ENCODE assay signal across 9 cellular contexts in genomic region chr1:23217421-23218115, GRCh38. TPM values are rescaled to one million over a fixed set of nuclear protein-coding genes. Genes with fewer than 3 reads are reported as not detected.
DNase-seq lines count a peak whose midpoint lies in the region; ATAC-seq and TF ChIP-seq lines count a peak whose summit lies in the region.
"Had no signal": no experiment of that assay in that cellular context is flagged by ENCODE, and none has a peak within 500 bp of the region (broad histone marks: within the 10 kb centered on the region; RNA-seq: fewer than 3 reads in every experiment).

Gene HTR1D (minus strand): TSS chr1:23217502. CDS start chr1:23194219, 23,283 bp downstream.

- no peaks in the 10 kb centered on the region for H3K36me3 ChIP-seq in GM23248 (ENCODE audit: low read depth)
- no peaks in the 10 kb centered on the region for H3K36me3 ChIP-seq in SJSA1
- no peaks in the 10 kb centered on the region for H3K36me3 ChIP-seq in fibroblast of lung (ENCODE audit: control insufficient read depth, insufficient read depth, low read length)
- H3K36me3 ChIP-seq in psoas muscle (ENCODE audit: insufficient read depth in 1 of 2, low read depth in 1 of 2): no peaks in the 10 kb centered on the region
- no peaks in the 10 kb centered on the region for H3K36me3 ChIP-seq in Karpas-422 (ENCODE audit: insufficient read depth, low read length)

- H3K4me1 ChIP-seq in GM23248 (ENCODE audit: insufficient read depth) (0 out of 2 replicates have a peak, but pooled peaks cover 4% of the 10 kb centered on the region), SJSA1 (replicated peaks) (peaks cover 9% of the 10 kb centered on the region), fibroblast of lung (ENCODE audit: control insufficient read depth, extremely low read depth, insufficient read depth, low read length) (no peaks in the 10 kb centered on the region), psoas muscle (no peaks in the 10 kb centered on the region), Karpas-422 (ENCODE audit: low read length) (no peaks in the 10 kb centered on the region)

- H3F3A ChIP-seq in GM23248 (ENCODE audit: insufficient read depth): no peaks in the 10 kb centered on the region

- no peaks in the 10 kb centered on the region for H4K20me1 ChIP-seq in GM23248 (ENCODE audit: insufficient read depth)
- no peaks in the 10 kb centered on the region for H4K20me1 ChIP-seq in fibroblast of lung (ENCODE audit: control insufficient read depth, extremely low read depth, insufficient read depth, low read length)
- no peaks in the 10 kb centered on the region for H4K20me1 ChIP-seq in Karpas-422 (ENCODE audit: insufficient read depth, low read depth, low read length)

- H3K4me3 ChIP-seq in GM23248 (peak within 1 kb of the TSS; percentile 61), SJSA1 (peak within 1 kb of the TSS; percentile 28), fibroblast of lung (replicated peaks in 1 of 4; ENCODE audit: control extremely low read depth in 1 of 4, insufficient read depth in 1 of 4, low read depth in 3 of 4, low read length in 4 of 4) (peak within 1 kb of the TSS in 2 of 4 experiments; percentile 14 to 28), psoas muscle (peak within 1 kb of the TSS; percentile 60), Karpas-422 (ENCODE audit: low read length) (no peak within 1 kb of the TSS)

- intact Hi-C loops in psoas muscle (cut with DNase I): loop anchor here in 1 of 2 donors (5.0 kb wide), 1 partner anchor 55 kb away; no protein-coding TSS in a partner anchor

- H3K4me2 ChIP-seq in GM23248 (ENCODE audit: unreplicated experiment) (peak within 1 kb of the TSS; percentile 50), fibroblast of lung (ENCODE audit: extremely low read depth, insufficient read depth, low read length) (peak within 1 kb of the TSS; percentile 64), Karpas-422 (ENCODE audit: low read depth, low read length, poor library complexity, severe bottlenecking) (no peak within 1 kb of the TSS)

- H3K9me3 ChIP-seq in GM23248 (ENCODE audit: low read depth) (no peaks in the 10 kb centered on the region), SJSA1 (replicated peaks) (no peaks in the 10 kb centered on the region; the same call in 1 of the 2 replicates), fibroblast of lung (ENCODE audit: control insufficient read depth, insufficient read depth, low read depth, low read length) (no peaks in the 10 kb centered on the region), psoas muscle (no peaks in the 10 kb centered on the region), Karpas-422 (ENCODE audit: low read length) (no peaks in the 10 kb centered on the region)

- H3K79me2 ChIP-seq in GM23248 (ENCODE audit: insufficient read depth) (no peaks in the 10 kb centered on the region), fibroblast of lung (ENCODE audit: control insufficient read depth, insufficient read depth, low read length) (no peaks in the 10 kb centered on the region), Karpas-422 (ENCODE audit: low read length) (no peaks in the 10 kb centered on the region)

- in situ Hi-C loops in GM23248 (cut with MboI): no loop called here

- H3K9ac ChIP-seq in GM23248: no peak within 1 kb of the TSS
- H3K9ac ChIP-seq in fibroblast of lung (ENCODE audit: insufficient read depth, low read length): no peak within 1 kb of the TSS
- H3K9ac ChIP-seq in Karpas-422 (ENCODE audit: low read length): no peak within 1 kb of the TSS

- H3K27me3 ChIP-seq in GM23248 (replicated peaks; ENCODE audit: insufficient read depth) (peaks cover 30% of the 10 kb centered on the region), SJSA1 (replicated peaks) (peaks cover 24% of the 10 kb centered on the region), fibroblast of lung (ENCODE audit: control insufficient read depth, insufficient read depth, low read length) (peaks cover 39% of the 10 kb centered on the region), psoas muscle (ENCODE audit: insufficient read depth in 3 of 3, low read length in 2 of 3) (peaks cover 2 to 62% (median 13%) of the 10 kb centered on the region in 3 donors), Karpas-422 (ENCODE audit: low read length) (no peaks in the 10 kb centered on the region)

- no peak for TF ChIP-seq CTCF in fibroblast of lung (conservative IDR thresholded peaks at IDR 0.05 in 1 of 2, IDR thresholded peaks at IDR 0.05 in 1 of 2; ENCODE audit: low read depth in 1 of 2, low read length in 2 of 2)
- no peak for TF ChIP-seq CTCF in psoas muscle (IDR thresholded peaks at IDR 0.05)

- 0 out of 2 replicates have a peak within 1 kb of the TSS, but pooled peaks have one; percentile 13 for H2AFZ ChIP-seq in GM23248
- no peak within 1 kb of the TSS for H2AFZ ChIP-seq in fibroblast of lung (ENCODE audit: low read length)
- no peak within 1 kb of the TSS for H2AFZ ChIP-seq in Karpas-422 (ENCODE audit: low read length)

- WGBS in GM23248 (ENCODE audit: low coverage in 1 of 2, low lambda C conversion rate in 2 of 2, missing lambda C conversion rate in 2 of 2), 2 experiments: 2 to 5% methylated on average over 21 to 42 of the region's 45 CpGs
- WGBS in psoas muscle, 3 donors: 3 to 5% (median 4%) methylated on average over 23 to 45 of the region's 45 CpGs

- no peak within 1 kb of the TSS for H3K27ac ChIP-seq in GM23248
- H3K27ac ChIP-seq in SJSA1: no peak within 1 kb of the TSS
- no peak within 1 kb of the TSS for H3K27ac ChIP-seq in fibroblast of lung (ENCODE audit: insufficient read depth, low read length)
- no peak within 1 kb of the TSS for H3K27ac ChIP-seq in psoas muscle
- H3K27ac ChIP-seq in Karpas-422 (ENCODE audit: low read length): no peak within 1 kb of the TSS

- DNase-seq in GM23248: peak; percentile 31
- DNase-seq in SJSA1 (ENCODE audit: low read depth in 1 of 2, low spot score in 2 of 2): no peak
- DNase-seq in fibroblast of lung (ENCODE audit: low read depth in 2 of 2): no peak
- no peak for DNase-seq in psoas muscle
- DNase-seq in Karpas-422: no peak
- no peak for DNase-seq in HK-2 (ENCODE audit: unreplicated experiment)
- no peak for DNase-seq in AG08396 (ENCODE audit: low spot score)

- no peaks in the 10 kb centered on the region for H3K9me2 ChIP-seq in GM23248 (ENCODE audit: insufficient read depth)
- H3K9me2 ChIP-seq in Karpas-422 (replicated peaks; ENCODE audit: insufficient read depth, low read length): no peaks in the 10 kb centered on the region

- ATAC-seq in psoas muscle (peak in 1 of 4 donors; percentile 26), HG03196 (IDR thresholded peaks at IDR 0.05; ENCODE audit: unreplicated experiment) (no peak)

RNA-seq across cellular contexts. Expression of gene HTR1D, which starts in this region (rescaled TPM):
- total RNA-seq in GM23248 (2014; rRNA removed; shearing (Covaris generic)): not detected in 2 replicates
- polyA plus RNA-seq in GM23248 (2016; fragmentation: Nextera tagmentation; extraction: Ambion mirVana) (not detected in 2 replicates), fibroblast of lung (not detected in 2 replicates), psoas muscle (under 1 TPM in 2 of 3 donors, not detected in 1; 0.03 to 0.06 TPM)
- total RNA-seq in SJSA1 (2014; rRNA removed; shearing (Covaris generic)): 0.24 TPM in 1 of 2 replicates, not detected in the other
- total RNA-seq in fibroblast of lung (not detected in 2 replicates), psoas muscle (not detected)
- not detected in 2 replicates for polyA plus RNA-seq in fibroblast of lung (2012)
- polyA minus RNA-seq in fibroblast of lung (ENCODE audit: low replicate concordance): not detected in 2 replicates
- not detected in 2 replicates for total RNA-seq in Karpas-422 (2014; rRNA removed; shearing (Covaris generic); ENCODE audit: low replicate concordance)
- total RNA-seq: skeletal muscle tissue had no signal

Comparison
In these comparisons a context has a peak if more than half of its experiments do, and no peak if none do; other contexts are left out.
1. Peak in DNase-seq, H3K4me3 ChIP-seq and H3K4me2 ChIP-seq in GM23248; RNA of the gene not detected or under 1 TPM.